ENCODE assay signal across 8 cellular contexts in genomic region chr7:5494683-5495561, GRCh38. TPM values are rescaled to one million over a fixed set of nuclear protein-coding genes. Genes with fewer than 3 reads are reported as not detected.
A peak's percentile ranks its signal among the peaks of the same experiment; 100 is the strongest.
DNase-seq lines count a peak whose midpoint lies in the region; ATAC-seq and TF ChIP-seq lines count a peak whose summit lies in the region.

No MANE protein-coding gene starts in this region.

- peak overlapping the region; percentile 48 for H3K4me3 ChIP-seq in CD8-positive, alpha-beta T cell (ENCODE audit: low read depth, low read length)
- H3K4me3 ChIP-seq in foreskin fibroblast (ENCODE audit: low read depth in 1 of 2, low read length in 2 of 2) = no peak overlapping the region
- peak overlapping the region; percentile 10 for H3K4me3 ChIP-seq in suprapubic skin

- POLR2A ChIA-PET in CD8-positive, alpha-beta T cell (lab: Charles Lee) = interaction anchor here (0.8 to 2.1 kb wide), 8 partner anchors 29 to 213 kb away, joined by 3 to 14 read pairs (median 4); no protein-coding TSS in a partner anchor

- no peaks in the 10 kb centered on the region for H3K9me3 Mint-ChIP-seq in CD8-positive, alpha-beta T cell

- H3K36me3 Mint-ChIP-seq in CD8-positive, alpha-beta T cell = peaks cover 10% of the 10 kb centered on the region

- no peak for TF ChIP-seq POLR2A in suprapubic skin (IDR thresholded peaks at IDR 0.05)

- CTCF ChIA-PET in CD8-positive, alpha-beta T cell (lab: Charles Lee) = interaction anchor here (0.6 to 4.5 kb wide), 46 partner anchors 10 to 333 kb away, joined by 3 to 103 read pairs (median 5); no protein-coding TSS in a partner anchor

- peak; percentile 56 to 87 (median 76) for DNase-seq in CD8-positive, alpha-beta T cell
- peak; percentile 77 for DNase-seq in LHCN-M2 (ENCODE audit: low read depth)
- peak; percentile 47 for DNase-seq in SHP77 treated with DMSO at 0.1 percent for 48 hours (lab: John Stamatoyannopoulos, UW)
- peak; percentile 91 for DNase-seq in activated effector memory CD4-positive, alpha-beta T cell treated with anti-CD3 and anti-CD28 coated beads, Interleukin-2, amount 50 U/mL, for 16 hours
- DNase-seq in foreskin fibroblast = peak; percentile 66 to 91
- DNase-seq in nucleus accumbens (lab: John Stamatoyannopoulos, UW) = peak in 49 of 56 donors; percentile 26 to 84 (median 62)
- peak; percentile 72 to 90 for DNase-seq in suprapubic skin (ENCODE audit: low spot score in 2 of 2)

- 14% methylated on average over 27 of the region's 41 CpGs for WGBS in suprapubic skin

- no peaks in the 10 kb centered on the region for H3K9me3 ChIP-seq in CD8-positive, alpha-beta T cell (ENCODE audit: low read length)
- no peaks in the 10 kb centered on the region for H3K9me3 ChIP-seq in suprapubic skin

- TF ChIP-seq CTCF in CD8-positive, alpha-beta T cell (IDR thresholded peaks at IDR 0.05) = peak; percentile 93
- peak; percentile 86 for TF ChIP-seq CTCF in foreskin fibroblast (IDR thresholded peaks at IDR 0.05; ENCODE audit: low read depth, low read length)
- TF ChIP-seq CTCF in suprapubic skin (IDR thresholded peaks at IDR 0.05) = peak; percentile 79 to 90

- H3K4me1 ChIP-seq in CD8-positive, alpha-beta T cell (ENCODE audit: insufficient read depth, low read length) = peaks cover 28% of the 10 kb centered on the region
- peaks cover 24% of the 10 kb centered on the region for H3K4me1 ChIP-seq in suprapubic skin

- H3K27ac ChIP-seq in CD8-positive, alpha-beta T cell (ENCODE audit: low read depth, low read length) = no peak overlapping the region
- H3K27ac ChIP-seq in suprapubic skin = no peak overlapping the region

- no peaks in the 10 kb centered on the region for H3K36me3 ChIP-seq in CD8-positive, alpha-beta T cell (ENCODE audit: insufficient read depth, low read length)
- peaks cover 19% of the 10 kb centered on the region for H3K36me3 ChIP-seq in suprapubic skin

- H3K4me1 Mint-ChIP-seq in CD8-positive, alpha-beta T cell (ENCODE audit: low read depth) = peaks cover 34% of the 10 kb centered on the region

- peak; percentile 87 for ATAC-seq in CD8-positive, alpha-beta T cell
- peak; percentile 62 for ATAC-seq in GM21381 (IDR thresholded peaks at IDR 0.05; ENCODE audit: unreplicated experiment)

- intact Hi-C loops in CD8-positive, alpha-beta T cell (cut with DNase I, micrococcal nuclease) = loop anchor here (1.0 to 5.0 kb wide), 7 partner anchors 33 to 828 kb away; no protein-coding TSS in a partner anchor

- no peak for TF ChIP-seq EP300 in suprapubic skin (IDR thresholded peaks at IDR 0.05)

- no peaks in the 10 kb centered on the region for H3K27me3 ChIP-seq in CD8-positive, alpha-beta T cell (ENCODE audit: insufficient read depth, low read length)
- no peaks in the 10 kb centered on the region for H3K27me3 ChIP-seq in suprapubic skin

- peak overlapping the region; percentile 62 for H3K27ac Mint-ChIP-seq in CD8-positive, alpha-beta T cell

- H3K27me3 Mint-ChIP-seq in CD8-positive, alpha-beta T cell (ENCODE audit: low read depth) = no peaks in the 10 kb centered on the region

- peak overlapping the region; percentile 54 for H3K4me3 Mint-ChIP-seq in CD8-positive, alpha-beta T cell

RNA-seq across cellular contexts. Expression of gene FBXL18, which starts 18.7 kb away (rescaled TPM):
- 1 to 10 TPM; 6.7 to 7.9 TPM for total RNA-seq in CD8-positive, alpha-beta T cell
- total RNA-seq in LHCN-M2 (2014; rRNA removed) (12.0 and 12.9 TPM in 2 replicates), suprapubic skin (10 to 100 TPM; 12.2 to 19.0 (median 16.8) TPM)
- polyA plus RNA-seq in LHCN-M2 (2012) = 10.1 TPM

RNA-seq across cellular contexts. Expression of gene ACTB, which starts 35.5 kb away (rescaled TPM):
- 1,000 to 10,000 TPM; 1,844 to 1,874 TPM for total RNA-seq in CD8-positive, alpha-beta T cell
- total RNA-seq in LHCN-M2 (2014; rRNA removed) (6,206 and 6,373 TPM in 2 replicates), suprapubic skin (1,000 to 10,000 TPM; 1,382 to 2,494 (median 2,273) TPM)
- polyA plus RNA-seq in LHCN-M2 (2012) = 12,688 TPM

Comparison
In these comparisons a context has a peak if more than half of its experiments do, and no peak if none do; other contexts are left out.
1. H3K4me3 ChIP-seq: peak in CD8-positive, alpha-beta T cell (single experiment) and suprapubic skin (single experiment); none in foreskin fibroblast (0 of 2).
2. Peak in every context shown above with its lines, with median percentiles within 50 percentile points of each other: DNase-seq and CTCF ChIP-seq.